ENCODE assay signal across 6 cellular contexts in genomic region chr5:165526357-165526756, GRCh38.
"Had no signal": no experiment of that assay in that cellular context is flagged by ENCODE, and none has a peak within 500 bp of the region (broad histone marks: within the 10 kb centered on the region; RNA-seq: fewer than 3 reads in every experiment).

No MANE protein-coding gene starts in this region.

- H3K9ac ChIP-seq: KMS-11 had no signal

- ATAC-seq: K562 had no signal

- H3K4me2 ChIP-seq: KMS-11 had no signal

- H3K27ac Mint-ChIP-seq: IgD-negative memory B cell had no signal

- H3K4me3 ChIP-seq: K562 had no signal

- H3K4me3 Mint-ChIP-seq: IgD-negative memory B cell had no signal

- FAIRE-seq: HTR-8/SVneo, K562 had no signal

- DNase-seq: KBM-7, KG1 had no signal

- H3K4me1 Mint-ChIP-seq: IgD-negative memory B cell had no signal

- H3K27ac ChIP-seq: KMS-11 had no signal

- H3K27me3 Mint-ChIP-seq: IgD-negative memory B cell had no signal

- H3K36me3 Mint-ChIP-seq: IgD-negative memory B cell had no signal
